8 cellular contexts compared by ENCODE assay signal in genomic region chr12:95859344-95859816, GRCh38. TPM values are rescaled to one million over a fixed set of nuclear protein-coding genes. Genes with fewer than 3 reads are reported as not detected.
DNase-seq lines count a peak whose midpoint lies in the region; ATAC-seq, FAIRE-seq and TF ChIP-seq lines count a peak whose summit lies in the region.

No MANE protein-coding gene starts in this region.

- H3K4me3 ChIP-seq in BJ (ENCODE audit: low read depth, low read length) (peak overlapping the region; percentile 55), adipocyte (ENCODE audit: low read length) (peak overlapping the region; percentile 88), keratinocyte (ENCODE audit: control insufficient read depth in 2 of 3, extremely low read depth in 1 of 3, insufficient read depth in 2 of 3, low read depth in 1 of 3, low read length in 3 of 3) (peak overlapping the region; percentile 82 to 86 (median 86))

- H3K79me2 ChIP-seq in keratinocyte (ENCODE audit: control insufficient read depth, insufficient read depth, low read length) = peaks cover 55% of the 10 kb centered on the region

- H3K4me2 ChIP-seq in keratinocyte (ENCODE audit: control insufficient read depth, extremely low read depth, insufficient read depth, low read depth, low read length) = peak overlapping the region; percentile 97

- H3K9me3 ChIP-seq in adipocyte (ENCODE audit: control insufficient read depth, low read length) (no peaks in the 10 kb centered on the region), keratinocyte (ENCODE audit: control insufficient read depth, low read depth, low read length) (no peaks in the 10 kb centered on the region)

- H3K4me1 ChIP-seq in adipocyte (ENCODE audit: control insufficient read depth, insufficient read depth, low read length) = peaks cover 20% of the 10 kb centered on the region
- peaks cover 11% of the 10 kb centered on the region for H3K4me1 ChIP-seq in keratinocyte (ENCODE audit: control insufficient read depth, extremely low read depth, insufficient read depth, low read length)

- H3K36me3 ChIP-seq in BJ (ENCODE audit: control insufficient read depth, insufficient read depth, low read length) (no peaks in the 10 kb centered on the region), adipocyte (ENCODE audit: control insufficient read depth, insufficient read depth, low read length, severe bottlenecking) (peaks cover 33% of the 10 kb centered on the region), keratinocyte (ENCODE audit: control insufficient read depth in 2 of 2, extremely low read depth in 1 of 2, insufficient read depth in 2 of 2, low read length in 2 of 2) (peaks cover 4 to 9% of the 10 kb centered on the region in 2 experiments)

- DNase-seq in BJ (ENCODE audit: low read depth) (no peak), NCI-H2029 (lab: John Stamatoyannopoulos, UW) (peak; percentile 29), adipocyte (ENCODE audit: low read depth) (peak; percentile 56), keratinocyte (ENCODE audit: low read depth, low spot score) (no peak), superior temporal gyrus (ENCODE audit: extremely low spot score) (peak; percentile 21)

- H4K20me1 ChIP-seq in keratinocyte (ENCODE audit: control insufficient read depth, extremely low read depth, insufficient read depth, low read length) = no peaks in the 10 kb centered on the region

- H3K9ac ChIP-seq in adipocyte (ENCODE audit: low read length) (peak overlapping the region; percentile 81), keratinocyte (ENCODE audit: control insufficient read depth, extremely low read depth, insufficient read depth, low read length) (peak overlapping the region; percentile 93)

- dilution Hi-C loops in keratinocyte (cut with MboI; ENCODE audit: extremely low pct_ligation_motif_present, low sequenced_read_pairs) = no loop called here

- TF ChIP-seq CTCF in BJ (IDR thresholded peaks at IDR 0.05; ENCODE audit: insufficient read depth, low read depth, low read length) = no peak
- no peak for TF ChIP-seq CTCF in keratinocyte (optimal IDR thresholded peaks at IDR 0.05 in 1 of 3, IDR thresholded peaks at IDR 0.05 in 1 of 3, conservative IDR thresholded peaks at IDR 0.05 in 1 of 3; ENCODE audit: extremely low read depth in 1 of 3, insufficient read depth in 2 of 3, low read length in 3 of 3)

- H3K27me3 ChIP-seq in BJ (ENCODE audit: control insufficient read depth, insufficient read depth, low read length) = no peaks in the 10 kb centered on the region
- peaks cover 4% of the 10 kb centered on the region for H3K27me3 ChIP-seq in adipocyte (replicated peaks; ENCODE audit: control insufficient read depth, insufficient read depth, low read length)
- H3K27me3 ChIP-seq in keratinocyte (ENCODE audit: control insufficient read depth, extremely low read depth, insufficient read depth, low read length) = no peaks in the 10 kb centered on the region

- no peaks in the 10 kb centered on the region for H3K9me1 ChIP-seq in keratinocyte (ENCODE audit: control insufficient read depth, extremely low read depth, insufficient read depth, low read length)

- H3K27ac ChIP-seq in keratinocyte (ENCODE audit: control insufficient read depth, insufficient read depth, low read length) = peak overlapping the region; percentile 88

- ATAC-seq in GM19395 (IDR thresholded peaks at IDR 0.05; ENCODE audit: unreplicated experiment) (peak; percentile 16), GM18868 (IDR thresholded peaks at IDR 0.05; ENCODE audit: unreplicated experiment) (no peak), GM18870 (IDR thresholded peaks at IDR 0.05; ENCODE audit: unreplicated experiment) (no peak)

- FAIRE-seq in keratinocyte (lab: Jason Lieb, UNC) = no peak

- CTCF ChIA-PET in BJ (lab: Yijun Ruan, JAX) = no interaction called here

- peak overlapping the region; percentile 85 for H2AFZ ChIP-seq in keratinocyte (ENCODE audit: control insufficient read depth, low read length)

- POLR2A ChIA-PET in BJ (lab: Charles Lee) = no interaction called here

RNA-seq across cellular contexts. Expression of gene SNRPF, which starts 0.6 kb away (rescaled TPM):
- polyA plus RNA-seq in BJ (2011; rRNA removed) (8.9 and 11.1 TPM in 2 replicates), keratinocyte (17.2 to 46.0 TPM (median 34.7 TPM) in 3 replicates)
- 2.6 and 3.0 TPM in 2 replicates for polyA minus RNA-seq in BJ (2011; rRNA and poly(A)+ RNA removed)
- polyA plus RNA-seq in keratinocyte (2011; ENCODE audit: low read depth) = 35.8 TPM
- 14.6 and 14.7 TPM in 2 replicates for polyA plus RNA-seq in keratinocyte (2011; cell fraction: cytosol; rRNA removed)
- 5.8 and 10.9 TPM in 2 replicates for polyA plus RNA-seq in keratinocyte (2011; cell fraction: nucleus; rRNA removed)
- polyA plus RNA-seq in keratinocyte (2012; ENCODE audit: low replicate concordance) = 28.1 and 72.5 TPM in 2 replicates
- polyA minus RNA-seq in keratinocyte = 2.7 to 9.1 TPM (median 8.2 TPM) in 3 replicates
- polyA minus RNA-seq in keratinocyte (2011; cell fraction: cytosol; rRNA and poly(A)+ RNA removed) = 10.9 TPM
- 1.3 and 2.3 TPM in 2 replicates for polyA minus RNA-seq in keratinocyte (2011; cell fraction: nucleus; rRNA and poly(A)+ RNA removed)

Comparison
In these comparisons a context has a peak if more than half of its experiments do, and no peak if none do; other contexts are left out.
1. DNase-seq: peak in NCI-H2029 (single experiment), adipocyte (single experiment) and superior temporal gyrus (single experiment); none in BJ (single experiment) and keratinocyte (single experiment).
2. Peak in every context shown above with its lines, with median percentiles within 50 percentile points of each other: H3K4me3 ChIP-seq.